12 cellular contexts compared by ENCODE assay signal in the genomic region with DNA sequence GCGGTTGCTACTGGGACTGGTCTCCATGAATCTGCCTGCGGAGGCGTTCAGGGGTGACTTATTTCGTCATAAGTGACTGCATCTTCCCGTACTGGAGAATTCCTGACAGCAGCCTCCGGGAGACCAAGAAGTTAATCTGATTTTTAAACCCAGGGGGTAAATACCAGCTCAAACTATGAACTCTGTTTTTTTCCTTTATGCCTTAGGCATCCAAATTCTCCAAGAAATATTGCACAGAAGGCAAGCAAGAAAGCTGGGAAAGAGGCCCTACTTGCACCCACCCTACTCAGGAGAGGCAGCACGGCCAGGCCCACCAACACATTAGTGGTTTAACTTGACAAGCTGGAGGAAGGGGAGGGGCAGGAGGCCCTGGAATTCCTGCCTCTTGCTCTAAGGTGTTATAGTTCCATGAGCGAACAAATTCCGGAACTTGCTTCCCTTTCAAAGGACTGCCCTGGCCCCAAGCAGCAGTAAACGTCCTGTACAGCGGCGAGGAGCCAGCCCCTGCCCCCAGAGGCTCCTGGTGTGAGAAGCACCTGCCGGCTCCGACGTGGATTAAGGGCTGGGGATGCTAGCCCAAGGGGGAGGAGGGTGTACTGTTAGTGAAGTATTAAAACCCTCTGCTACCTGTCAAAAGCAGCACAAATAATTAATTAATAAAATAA.
DNase-seq lines count a peak whose midpoint lies in the region; ATAC-seq and TF ChIP-seq lines count a peak whose summit lies in the region.
"Had no signal": no experiment of that assay in that cellular context is flagged by ENCODE, and none has a peak within 500 bp of the region (broad histone marks: within the 10 kb centered on the region; RNA-seq: fewer than 3 reads in every experiment).

No MANE protein-coding gene starts in this region.

- H3K36me3 ChIP-seq in right atrium auricular region (peaks cover 41% of the 10 kb centered on the region), mesendoderm (ENCODE audit: control insufficient read depth, insufficient read depth, low read length) (peaks cover 3% of the 10 kb centered on the region), sigmoid colon (peaks cover 0 to 66% (median 19%) of the 10 kb centered on the region in 4 donors)

- peak overlapping the region in 1 of 2 donors; percentile 28 for H3K27ac ChIP-seq in right atrium auricular region
- H3K27ac ChIP-seq in mesendoderm (ENCODE audit: low read depth, low read length) = no peak overlapping the region
- peak overlapping the region; percentile 64 to 78 (median 70) for H3K27ac ChIP-seq in sigmoid colon
- H3K27ac ChIP-seq: C4-2B had no signal

- peaks cover 29% of the 10 kb centered on the region for H3K36me3 Mint-ChIP-seq in chondrocyte (ENCODE audit: low read depth)
- no peaks in the 10 kb centered on the region for H3K36me3 Mint-ChIP-seq in activated CD4-positive, alpha-beta memory T cell treated with anti-CD3 and anti-CD28 coated beads, Interleukin-2, amount 10 ng/mL, durations not matched to agents 7 days and 5 days (ENCODE audit: low read depth)

- no peak overlapping the region for H3K4ac ChIP-seq in mesendoderm (ENCODE audit: low read depth, low read length)

- H3K4me1 Mint-ChIP-seq in chondrocyte (ENCODE audit: low read depth) = peaks cover 8% of the 10 kb centered on the region
- peaks cover 30% of the 10 kb centered on the region for H3K4me1 Mint-ChIP-seq in activated CD4-positive, alpha-beta memory T cell treated with anti-CD3 and anti-CD28 coated beads, Interleukin-2, amount 10 ng/mL, durations not matched to agents 7 days and 5 days

- peak; percentile 20 for DNase-seq in Right ventricle myocardium superior
- DNase-seq in right atrium auricular region (ENCODE audit: low spot score) = no peak
- DNase-seq in chondrocyte (ENCODE audit: low spot score) = peak; percentile 56
- DNase-seq in mesendoderm = peak; percentile 35
- DNase-seq in sigmoid colon = no peak
- DNase-seq in activated naive CD4-positive, alpha-beta T cell (lab: John Stamatoyannopoulos, UW) = no peak
- no peak for DNase-seq in activated CD4-positive, alpha-beta memory T cell treated with anti-CD3 and anti-CD28 coated beads, Interleukin-2, amount 10 ng/mL, durations not matched to agents 7 days and 5 days
- DNase-seq in GM19238 (ENCODE audit: insufficient read length, low spot score) = no peak
- DNase-seq: NCI-H2171 treated with DMSO at 0.1 percent for 48 hours, NCI-H774 had no signal

- CTCF ChIA-PET in activated CD4-positive, alpha-beta memory T cell treated with anti-CD3 and anti-CD28 coated beads, Interleukin-2, amount 10 ng/mL, durations not matched to agents 7 days and 5 days (lab: Charles Lee) = interaction anchor here (1.2 to 2.1 kb wide), 4 partner anchors 28 to 224 kb away, joined by 3 to 18 read pairs (median 7); no protein-coding TSS in a partner anchor

- no peak overlapping the region for H2BK5ac ChIP-seq in mesendoderm (ENCODE audit: low read length)

- no peaks in the 10 kb centered on the region for H3K79me2 ChIP-seq in mesendoderm (ENCODE audit: control insufficient read depth, insufficient read depth, low read length)

- no peak overlapping the region for H2BK15ac ChIP-seq in mesendoderm (replicated peaks; ENCODE audit: low read depth)

- no peak overlapping the region for H2BK120ac ChIP-seq in mesendoderm (ENCODE audit: low read depth, low read length)

- H3K18ac ChIP-seq in mesendoderm (ENCODE audit: low read length) = no peak overlapping the region

- WGBS in mesendoderm (ENCODE audit: extremely low coverage, insufficient coverage, low lambda C conversion rate) = no CpG with 5 or more reads among the region's 15 CpGs
- 83 to 92% methylated on average over 15 of the region's 15 CpGs for WGBS in sigmoid colon, 2 donors

- H3K4me3 Mint-ChIP-seq in chondrocyte (ENCODE audit: unreplicated experiment) = no peak overlapping the region
- H3K4me3 Mint-ChIP-seq in activated CD4-positive, alpha-beta memory T cell treated with anti-CD3 and anti-CD28 coated beads, Interleukin-2, amount 10 ng/mL, durations not matched to agents 7 days and 5 days = no peak overlapping the region

- H2AK5ac ChIP-seq in mesendoderm (ENCODE audit: low read length) = no peak overlapping the region

- H3K4me1 ChIP-seq in right atrium auricular region (peaks cover 0 to 19% of the 10 kb centered on the region in 2 donors), mesendoderm (ENCODE audit: control insufficient read depth, low read depth, low read length) (no peaks in the 10 kb centered on the region), sigmoid colon (peaks cover 0 to 25% (median 23%) of the 10 kb centered on the region in 4 donors)
- H3K4me1 ChIP-seq: HAP-1 had no signal

- POLR2A ChIA-PET in activated CD4-positive, alpha-beta memory T cell treated with anti-CD3 and anti-CD28 coated beads, Interleukin-2, amount 10 ng/mL, durations not matched to agents 7 days and 5 days (lab: Charles Lee) = no interaction called here

- TF ChIP-seq CTCF in right atrium auricular region (IDR thresholded peaks at IDR 0.05) = no peak
- TF ChIP-seq CTCF in chondrocyte (IDR thresholded peaks at IDR 0.05) = no peak
- no peak for TF ChIP-seq CTCF in sigmoid colon (IDR thresholded peaks at IDR 0.05)

- ATAC-seq in Right ventricle myocardium superior (ENCODE audit: poor library complexity) = no peak

- no peak for TF ChIP-seq POLR2A in sigmoid colon (IDR thresholded peaks at IDR 0.05)

- intact Hi-C loops in Right ventricle myocardium superior (cut with DNase I) = no loop called here
- intact Hi-C loops in sigmoid colon (cut with DNase I) = loop anchor here (2.0 to 5.0 kb wide), 2 partner anchors 170 to 224 kb away; no protein-coding TSS in a partner anchor

- H4K8ac ChIP-seq in mesendoderm (ENCODE audit: low read depth, low read length) = no peak overlapping the region

- no peak overlapping the region for H3K23ac ChIP-seq in mesendoderm (ENCODE audit: low read length)

- H3K79me1 ChIP-seq in mesendoderm (ENCODE audit: low read length) = no peaks in the 10 kb centered on the region

- H4K5ac ChIP-seq in mesendoderm (ENCODE audit: low read length) = no peak overlapping the region

- H3K4me3 ChIP-seq in right atrium auricular region (no peak overlapping the region), mesendoderm (ENCODE audit: low read length) (no peak overlapping the region), sigmoid colon (no peak overlapping the region)
- H3K4me3 ChIP-seq: HAP-1 had no signal

- no peaks in the 10 kb centered on the region for H3K9me3 ChIP-seq in right atrium auricular region
- no peaks in the 10 kb centered on the region for H3K9me3 ChIP-seq in sigmoid colon
- H3K9me3 ChIP-seq: HAP-1 had no signal

- no peak overlapping the region for H3K9ac ChIP-seq in mesendoderm (ENCODE audit: low read length)

- no peak for TF ChIP-seq EP300 in sigmoid colon (IDR thresholded peaks at IDR 0.05)

- no peak overlapping the region for H3K56ac ChIP-seq in mesendoderm (ENCODE audit: low read length)

- no peaks in the 10 kb centered on the region for H3K27me3 ChIP-seq in right atrium auricular region
- H3K27me3 ChIP-seq in mesendoderm (ENCODE audit: insufficient read depth, low read length, poor library complexity) = no peaks in the 10 kb centered on the region
- no peaks in the 10 kb centered on the region for H3K27me3 ChIP-seq in sigmoid colon

- no peaks in the 10 kb centered on the region for H3K9me3 Mint-ChIP-seq in chondrocyte (ENCODE audit: low read depth)
- no peaks in the 10 kb centered on the region for H3K9me3 Mint-ChIP-seq in activated CD4-positive, alpha-beta memory T cell treated with anti-CD3 and anti-CD28 coated beads, Interleukin-2, amount 10 ng/mL, durations not matched to agents 7 days and 5 days

- no peak overlapping the region for H3K27ac Mint-ChIP-seq in chondrocyte (ENCODE audit: unreplicated experiment)
- H3K27ac Mint-ChIP-seq in activated CD4-positive, alpha-beta memory T cell treated with anti-CD3 and anti-CD28 coated beads, Interleukin-2, amount 10 ng/mL, durations not matched to agents 7 days and 5 days = no peak overlapping the region

- no peak overlapping the region for H3K4me2 ChIP-seq in mesendoderm (ENCODE audit: low read length)

- H3K27me3 Mint-ChIP-seq in chondrocyte (ENCODE audit: low read depth) = no peaks in the 10 kb centered on the region
- H3K27me3 Mint-ChIP-seq in activated CD4-positive, alpha-beta memory T cell treated with anti-CD3 and anti-CD28 coated beads, Interleukin-2, amount 10 ng/mL, durations not matched to agents 7 days and 5 days = no peaks in the 10 kb centered on the region

Comparison
In these comparisons a context has a peak if more than half of its experiments do, and no peak if none do; other contexts are left out.
1. DNase-seq: peak in Right ventricle myocardium superior (single experiment), chondrocyte (single experiment) and mesendoderm (single experiment); none in right atrium auricular region (single experiment), sigmoid colon (single experiment), activated naive CD4-positive, alpha-beta T cell (0 of 4), activated CD4-positive, alpha-beta memory T cell treated with anti-CD3 and anti-CD28 coated beads, Interleukin-2, amount 10 ng/mL, durations not matched to agents 7 days and 5 days (single experiment) and GM19238 (single experiment).